ENCODE assay signal across 8 cellular contexts in genomic region chr19:43503501-43504425, GRCh38. TPM values are rescaled to one million over a fixed set of nuclear protein-coding genes. Genes with fewer than 3 reads are reported as not detected.
A peak's percentile ranks its signal among the peaks of the same experiment; 100 is the strongest.
DNase-seq lines count a peak whose midpoint lies in the region; ATAC-seq and TF ChIP-seq lines count a peak whose summit lies in the region.

No MANE protein-coding gene starts in this region.

- peak; percentile 39 for DNase-seq in AG09309 (ENCODE audit: low read depth)
- DNase-seq in NCI-H446 (lab: John Stamatoyannopoulos, UW): peak; percentile 95 to 97
- peak; percentile 68 for DNase-seq in cerebellum (ENCODE audit: low spot score)
- peak; percentile 92 for DNase-seq in kidney tubule cell (ENCODE audit: low spot score)
- DNase-seq in stimulated activated CD4-positive, alpha-beta T cell treated with anti-CD3 and anti-CD28 coated beads, Interleukin-1b, Interleukin-23, amount 100 ng/mL, for 1 hour (ENCODE audit: low read depth in 2 of 2): peak; percentile 98 to 100

- TF ChIP-seq CTCF in AG09309 (IDR thresholded peaks at IDR 0.05; ENCODE audit: control insufficient read depth, insufficient read depth, low read depth, low read length, missing control alignments): no peak

- peak overlapping the region; percentile 62 for H3K4me3 ChIP-seq in AG09309 (ENCODE audit: control insufficient read depth, low read depth, low read length)

- ATAC-seq in GM18909 (IDR thresholded peaks at IDR 0.05; ENCODE audit: poor library complexity, unreplicated experiment): peak; percentile 88
- peak; percentile 85 for ATAC-seq in HG03159 (IDR thresholded peaks at IDR 0.05; ENCODE audit: unreplicated experiment)
- ATAC-seq in activated CD4-positive, CD25-positive, alpha-beta regulatory T cell treated with anti-CD3 and anti-CD28 coated beads, Interleukin-2, amount 50 U/mL, for 24 hours: peak; percentile 90 to 92

RNA-seq across cellular contexts. Expression of gene PHLDB3, which starts 0.8 kb away (rescaled TPM):
- total RNA-seq in cerebellum: 5.0 TPM

RNA-seq across cellular contexts. Expression of gene ETHE1, which starts 23.2 kb away (rescaled TPM):
- 15.5 TPM for total RNA-seq in cerebellum

RNA-seq across cellular contexts. Expression of gene ZNF575, which starts 29.2 kb away (rescaled TPM):
- 0.27 TPM for total RNA-seq in cerebellum

RNA-seq across cellular contexts. Expression of gene LYPD3, which starts 38.4 kb away (rescaled TPM):
- not detected for total RNA-seq in cerebellum

Comparison
In these comparisons a context has a peak if more than half of its experiments do, and no peak if none do; other contexts are left out.
1. Peak in every context shown above with its lines: DNase-seq, ATAC-seq and H3K4me3 ChIP-seq.
2. DNase-seq: peak in every context shown above with its lines; median percentile 99 in stimulated activated CD4-positive, alpha-beta T cell treated with anti-CD3 and anti-CD28 coated beads, Interleukin-1b, Interleukin-23, amount 100 ng/mL, for 1 hour; 96 in NCI-H446; 92 in kidney tubule cell; 68 in cerebellum; 39 in AG09309.